32 cellular contexts compared by ENCODE assay signal in genomic region chr4:137668885-137669284, GRCh38.
"Had no signal": no experiment of that assay in that cellular context is flagged by ENCODE, and none has a peak within 500 bp of the region (broad histone marks: within the 10 kb centered on the region; RNA-seq: fewer than 3 reads in every experiment).

No MANE protein-coding gene starts in this region.

- H3K4me1 Mint-ChIP-seq: activated naive CD8-positive, alpha-beta T cell treated with anti-CD3 and anti-CD28 coated beads for 36 hours; activated T-helper 17 cell treated with anti-CD3 and anti-CD28 coated beads, Interleukin-2, amount 50 U/mL, for 72 hours; central memory CD8-positive, alpha-beta T cell had no signal

- H3K4me3 ChIP-seq: PC-9, SJCRH30, SK-N-MC had no signal

- H3K27ac Mint-ChIP-seq: activated CD8-positive, alpha-beta T cell treated with anti-CD3 and anti-CD28 coated beads for 36 hours; activated naive CD8-positive, alpha-beta T cell treated with anti-CD3 and anti-CD28 coated beads for 36 hours; activated T-cell treated with anti-CD3 and anti-CD28 coated beads, Interleukin-2, amount 50 U/mL, for 72 hours; activated T-helper 17 cell treated with anti-CD3 and anti-CD28 coated beads, Interleukin-2, amount 50 U/mL, for 72 hours had no signal

- DNase-seq: activated CD4-positive, alpha-beta T cell treated with anti-CD3 and anti-CD28 coated beads for 1 hour; activated CD4-positive, alpha-beta T cell treated with anti-CD3 and anti-CD28 coated beads for 48 hours; activated CD4-positive, alpha-beta T cell treated with anti-CD3 and anti-CD28 coated beads, Interleukin-2, amount 50 U/mL, for 4 hours; activated CD4-positive, CD25-positive, alpha-beta regulatory T cell; activated CD8-positive, alpha-beta T cell treated with anti-CD3 and anti-CD28 coated beads for 36 hours; activated effector memory CD4-positive, alpha-beta T cell treated with anti-CD3 and anti-CD28 coated beads, Interleukin-2, amount 50 U/mL, for 16 hours; activated naive CD4-positive, alpha-beta T cell; activated naive CD4-positive, alpha-beta T cell treated with anti-CD3 and anti-CD28 coated beads, Interleukin-2, amount 50 U/mL, for 16 hours; activated naive CD8-positive, alpha-beta T cell treated with anti-CD3 and anti-CD28 coated beads for 36 hours; activated T-cell treated with anti-CD3 and anti-CD28 coated beads, Interleukin-2, amount 50 U/mL, for 1 hour; activated T-cell treated with anti-CD3 and anti-CD28 coated beads, Interleukin-2, amount 50 U/mL, for 72 hours; amniotic stem cell; aorta; brain microvascular endothelial cell; NCI-H1048; NCI-H1105 treated with DMSO at 0.1 percent for 48 hours; NCI-H1436; NCI-H1694; NCI-H1930; NCI-H2081 treated with DMSO at 0.1 percent for 48 hours; NCI-H345; NCI-H524 treated with DMSO at 0.1 percent for 48 hours; NCI-H748 treated with DMSO at 0.1 percent for 48 hours; NK-92 treated with Interleukin-12 subunit alpha and Interleukin-12 subunit beta, amount 100 ng/mL, for 24 hours; PC-9; Right ventricle myocardium superior; SJCRH30; T1000; WERI-Rb-1 had no signal

- H3K27me3 Mint-ChIP-seq: activated CD8-positive, alpha-beta T cell treated with anti-CD3 and anti-CD28 coated beads for 36 hours; activated naive CD8-positive, alpha-beta T cell treated with anti-CD3 and anti-CD28 coated beads for 36 hours; activated T-helper 17 cell treated with anti-CD3 and anti-CD28 coated beads, Interleukin-2, amount 50 U/mL, for 72 hours; central memory CD8-positive, alpha-beta T cell had no signal

- ATAC-seq: activated CD8-positive, alpha-beta T cell treated with anti-CD3 and anti-CD28 coated beads for 36 hours; activated T-cell treated with anti-CD3 and anti-CD28 coated beads, Interleukin-2, amount 50 U/mL, for 72 hours; activated T-helper 17 cell treated with anti-CD3 and anti-CD28 coated beads, Interleukin-2, amount 50 U/mL, for 72 hours had no signal

- H3K4me2 ChIP-seq: PC-9 had no signal

- H3K4me3 Mint-ChIP-seq: activated CD8-positive, alpha-beta T cell treated with anti-CD3 and anti-CD28 coated beads for 36 hours; activated naive CD8-positive, alpha-beta T cell treated with anti-CD3 and anti-CD28 coated beads for 36 hours; activated T-cell treated with anti-CD3 and anti-CD28 coated beads, Interleukin-2, amount 50 U/mL, for 72 hours; activated T-helper 17 cell treated with anti-CD3 and anti-CD28 coated beads, Interleukin-2, amount 50 U/mL, for 72 hours; central memory CD8-positive, alpha-beta T cell had no signal

- H3K36me3 ChIP-seq: brain microvascular endothelial cell, SJCRH30, WERI-Rb-1 had no signal

- H3K27ac ChIP-seq: brain microvascular endothelial cell, PC-9, SJCRH30, SK-N-MC, WERI-Rb-1 had no signal

- H3K27me3 ChIP-seq: brain microvascular endothelial cell, SJCRH30 had no signal

- H3K36me3 Mint-ChIP-seq: activated naive CD8-positive, alpha-beta T cell treated with anti-CD3 and anti-CD28 coated beads for 36 hours had no signal

- H3K9me3 Mint-ChIP-seq: activated CD8-positive, alpha-beta T cell treated with anti-CD3 and anti-CD28 coated beads for 36 hours had no signal

- H3K9me3 ChIP-seq: SJCRH30 had no signal

- H2AFZ ChIP-seq: PC-9 had no signal
